Comparison of ENCODE assay signal across 16 cellular contexts in genomic region chr4:3237711-3238560, GRCh38. TPM values are rescaled to one million over a fixed set of nuclear protein-coding genes. Genes with fewer than 3 reads are reported as not detected.
DNase-seq lines count a peak whose midpoint lies in the region; ATAC-seq, FAIRE-seq and TF ChIP-seq lines count a peak whose summit lies in the region.
"Had no signal": no experiment of that assay in that cellular context is flagged by ENCODE, and none has a peak within 500 bp of the region (broad histone marks: within the 10 kb centered on the region; RNA-seq: fewer than 3 reads in every experiment).

No MANE protein-coding gene starts in this region.

- H3K23me2 ChIP-seq in H1 (ENCODE audit: low read depth, low read length), result no peaks in the 10 kb centered on the region

- no peak overlapping the region for H2AK5ac ChIP-seq in H1 (ENCODE audit: low read depth, low read length)

- H3K4me3 ChIP-seq in H7 (ENCODE audit: insufficient read depth, low read depth, low read length) (no peak overlapping the region), H1 (ENCODE audit: extremely low read depth in 1 of 4, insufficient read depth in 2 of 4, low read depth in 3 of 4, low read length in 4 of 4) (no peak overlapping the region; a peak in 1 of 8 replicates)

- no peak overlapping the region for H3K4ac ChIP-seq in H1 (replicated peaks; ENCODE audit: insufficient read length, low read depth, low read length)

- FAIRE-seq in H1 (lab: Jason Lieb, UNC), result peak; percentile 95
- FAIRE-seq: A204.1 had no signal

- no peak overlapping the region for H4K5ac ChIP-seq in H1 (ENCODE audit: insufficient read length, low read depth, low read length)

- WGBS in H1 (ENCODE audit: extremely low coverage in 1 of 2, insufficient coverage in 1 of 2, insufficient read length in 1 of 2, insufficient replicate concordance in 2 of 2, low coverage in 1 of 2, low lambda C conversion rate in 2 of 2, missing lambda C conversion rate in 1 of 2), 2 experiments, result 42% methylated on average over 26 of the region's 26 CpGs; no CpG with 5 or more reads in 1 of the 2 experiments

- no peak overlapping the region for H2BK20ac ChIP-seq in H1 (ENCODE audit: low read length)

- no peaks in the 10 kb centered on the region for H3K79me2 ChIP-seq in H1 (ENCODE audit: control insufficient read depth in 1 of 2, insufficient read depth in 2 of 2, low read length in 2 of 2)

- CTCF ChIA-PET in H1 (lab: Charles Lee; ENCODE audit: partially characterized antibody), result no interaction called here

- POLR2A ChIA-PET in H1 (lab: Charles Lee; ENCODE audit: partially characterized antibody), result interaction anchor here (0.8 kb wide), 1 partner anchor 126 kb away, joined by 3 read pairs; no protein-coding TSS in a partner anchor

- no peak for TF ChIP-seq POLR2A in H1 (IDR thresholded peaks at IDR 0.05; ENCODE audit: control extremely low read depth in 1 of 2, low read depth in 2 of 2, low read length in 2 of 2)

- no peaks in the 10 kb centered on the region for H3K9me3 ChIP-seq in H1 (ENCODE audit: insufficient read depth in 2 of 2, low read depth in 1 of 2, low read length in 1 of 2)

- H3K27ac ChIP-seq in H1 (ENCODE audit: low read depth, low read length) (no peak overlapping the region), substantia nigra (ENCODE audit: low read depth, low read length, poor library complexity, severe bottlenecking) (no peak overlapping the region)
- H3K27ac ChIP-seq: C4-2B had no signal

- peak overlapping the region; percentile 19; the same call in 1 of the 2 replicates for H2BK5ac ChIP-seq in H1 (ENCODE audit: low read depth, low read length)

- no peak for ATAC-seq in HG03135 (IDR thresholded peaks at IDR 0.05; ENCODE audit: unreplicated experiment)

- DNase-seq in Ammon's horn (ENCODE audit: low spot score) (peak; percentile 77), H7 (peak; percentile 93), H1 (ENCODE audit: low read depth in 1 of 2, low spot score in 2 of 2) (peak in 1 of 2 experiments; percentile 46), inferior parietal cortex (ENCODE audit: extremely low spot score) (peak; percentile 20), NCI-H446 (lab: John Stamatoyannopoulos, UW) (no peak), substantia nigra (lab: John Stamatoyannopoulos, UW) (no peak)
- no peak for DNase-seq in activated CD4-positive, alpha-beta T cell treated with anti-CD3 and anti-CD28 coated beads for 1 hour
- DNase-seq: DMS53, NCI-H1105, NCI-H1694 treated with DMSO at 0.1 percent for 48 hours, NCI-H69, SIG-M5 had no signal

- H2AFZ ChIP-seq in H1 (ENCODE audit: low read length), result no peak overlapping the region

- H3K4me1 ChIP-seq in H1 (replicated peaks in 1 of 4; ENCODE audit: control insufficient read depth in 3 of 4, insufficient read depth in 4 of 4, low read length in 3 of 4), result peaks cover 0 to 18% (median 13%) of the 10 kb centered on the region in 4 experiments; a peak in 6 of 7 replicates

- H4K91ac ChIP-seq in H1 (replicated peaks; ENCODE audit: insufficient read length, low read length), result no peak overlapping the region

- no peak overlapping the region for H3K23ac ChIP-seq in H1 (ENCODE audit: insufficient read length)

- H3K56ac ChIP-seq in H1 (replicated peaks; ENCODE audit: insufficient read length, low read depth, low read length), result no peak overlapping the region

- H3K79me1 ChIP-seq in H1 (ENCODE audit: low read depth, low read length), result no peaks in the 10 kb centered on the region; the same call in 1 of the 2 replicates

- H3K36me3 ChIP-seq in H7 (replicated peaks; ENCODE audit: control insufficient read depth, insufficient read depth, low read length) (peaks cover 26% of the 10 kb centered on the region), H1 (ENCODE audit: control insufficient read depth in 2 of 4, insufficient read depth in 4 of 4, low read length in 3 of 4) (peaks cover 2 to 43% (median 23%) of the 10 kb centered on the region in 4 experiments; a peak in 6 of 8 replicates)

- H2BK12ac ChIP-seq in H1 (ENCODE audit: low read depth, low read length), result no peak overlapping the region

- no peak overlapping the region for H3K14ac ChIP-seq in H1 (ENCODE audit: insufficient read length)

- H3K4me2 ChIP-seq in H1 (ENCODE audit: insufficient read depth in 1 of 2, low read depth in 2 of 2, low read length in 2 of 2), result peak overlapping the region; percentile 4 to 60

- TF ChIP-seq EP300 in H1 (IDR thresholded peaks at IDR 0.05; ENCODE audit: borderline replicate concordance in 1 of 2, low read depth in 2 of 2, low read length in 2 of 2), result no peak

- no peak for TF ChIP-seq RAD21 in H1 (IDR thresholded peaks at IDR 0.05 in 1 of 2, conservative IDR thresholded peaks at IDR 0.05 in 1 of 2; ENCODE audit: low read depth in 2 of 2, low read length in 2 of 2)

- no peak overlapping the region; a peak in 1 of 7 replicates for H3K9ac ChIP-seq in H1 (replicated peaks in 1 of 4; ENCODE audit: extremely low read depth in 1 of 4, low read depth in 3 of 4, low read length in 3 of 4)

- H4K20me1 ChIP-seq in H1 (replicated peaks in 1 of 2; ENCODE audit: control insufficient read depth in 1 of 2, insufficient read depth in 2 of 2, low read length in 2 of 2), result peaks cover 35 to 58% of the 10 kb centered on the region in 2 experiments

- H4K8ac ChIP-seq in H1 (ENCODE audit: extremely low read depth, insufficient read depth, low read length), result peak overlapping the region; percentile 18

- H3K18ac ChIP-seq in H1 (ENCODE audit: extremely low read depth, low read length), result no peak overlapping the region

- no peak overlapping the region for H2BK120ac ChIP-seq in H1 (replicated peaks; ENCODE audit: low read depth, low read length)

- H3K27me3 ChIP-seq in H7 (ENCODE audit: control insufficient read depth, insufficient read depth, low read length), result 0 out of 2 replicates have a peak, but pooled peaks cover 1% of the 10 kb centered on the region
- peaks cover 8 to 53% (median 31%) of the 10 kb centered on the region in 4 experiments for H3K27me3 ChIP-seq in H1 (replicated peaks in 1 of 4; ENCODE audit: control insufficient read depth in 3 of 4, extremely low read depth in 1 of 4, insufficient read depth in 3 of 4, low read length in 3 of 4)

- no peak for TF ChIP-seq CTCF in H1 (IDR thresholded peaks at IDR 0.05; ENCODE audit: control extremely low read depth in 1 of 3, insufficient read depth in 1 of 3, low read depth in 1 of 3, low read length in 3 of 3)

- H2BK15ac ChIP-seq in H1 (ENCODE audit: low read length), result no peak overlapping the region

TF ChIP-seq in H1, 55 proteins besides CTCF, POLR2A, EP300 and RAD21:
- TF ChIP-seq HDAC6 (IDR thresholded peaks at IDR 0.05; ENCODE audit: low read depth, low read length), result no peak
- peak in 1 of 2 experiments; percentile 63; a peak in 1 of 4 replicates for TF ChIP-seq SIN3A (conservative IDR thresholded peaks at IDR 0.05 in 1 of 2, IDR thresholded peaks at IDR 0.05 in 1 of 2; ENCODE audit: low read depth in 1 of 2, low read length in 2 of 2)
- TF ChIP-seq RBBP5 (IDR thresholded peaks at IDR 0.05; ENCODE audit: borderline replicate concordance, low read depth, low read length), result no peak
- peak in 1 of 2 experiments; percentile 89; a peak in 2 of 4 replicates for TF ChIP-seq HDAC2 (IDR thresholded peaks at IDR 0.05; ENCODE audit: borderline replicate concordance in 1 of 2, low read depth in 2 of 2, low read length in 2 of 2)
- 0 out of 2 replicates have a peak, but pooled peaks have one; percentile 40 for TF ChIP-seq POU5F1 (IDR thresholded peaks at IDR 0.05; ENCODE audit: low read depth, low read length)

RNA-seq across cellular contexts. Expression of gene MSANTD1, which starts 11.0 kb away (rescaled TPM):
- 0.07 and 0.24 TPM in 2 replicates for total RNA-seq in H7 (2014; rRNA removed; shearing (Covaris generic))
- total RNA-seq in H1 (2021; fragmentation: NEBNext Ultra II Directional; extraction: Animal tissue kit (Norgen Biotek cat#: 25700)), result 0.45 and 0.78 TPM in 2 replicates
- polyA plus RNA-seq in H1 (2011; rRNA removed), result 0.23 and 0.39 TPM in 2 replicates
- polyA plus RNA-seq in H1 (2011; cell fraction: cytosol; rRNA removed), result 0.28 TPM
- polyA plus RNA-seq in H1 (2011; cell fraction: nucleus; rRNA removed), result 1.7 TPM
- 0.15 to 0.43 TPM (median 0.34 TPM) in 4 replicates for polyA plus RNA-seq in H1 (2012, experiment 1 of 2)
- not detected for polyA plus RNA-seq in H1 (2012, experiment 2 of 2)
- polyA plus RNA-seq in H1 (2013, experiment 1 of 2), result 0.22 TPM
- 0.15 TPM for polyA plus RNA-seq in H1 (2013, experiment 2 of 2)
- 0.12 and 0.28 TPM in 2 replicates for polyA minus RNA-seq in H1 (2011; rRNA and poly(A)+ RNA removed)
- polyA minus RNA-seq in H1 (2011; cell fraction: cytosol; rRNA and poly(A)+ RNA removed), result not detected
- 1.6 TPM for polyA minus RNA-seq in H1 (2011; cell fraction: nucleus; rRNA and poly(A)+ RNA removed)
- polyA plus RNA-seq: IgD-negative memory B cell had no signal

RNA-seq across cellular contexts. Expression of gene RGS12, which starts 54.9 kb away (rescaled TPM):
- total RNA-seq in H7 (2014; rRNA removed; shearing (Covaris generic)), result 18.7 and 19.7 TPM in 2 replicates
- total RNA-seq in H1 (2021; fragmentation: NEBNext Ultra II Directional; extraction: Animal tissue kit (Norgen Biotek cat#: 25700)), result 16.3 and 16.4 TPM in 2 replicates
- polyA plus RNA-seq in H1 (2011; rRNA removed), result 6.0 and 10.7 TPM in 2 replicates
- 10.1 TPM for polyA plus RNA-seq in H1 (2011; cell fraction: cytosol; rRNA removed)
- 30.0 TPM for polyA plus RNA-seq in H1 (2011; cell fraction: nucleus; rRNA removed)
- polyA plus RNA-seq in H1 (2012, experiment 1 of 2), result 12.7 to 26.6 TPM (median 20.0 TPM) in 4 replicates
- 17.8 TPM for polyA plus RNA-seq in H1 (2012, experiment 2 of 2)
- 10.6 TPM for polyA plus RNA-seq in H1 (2013, experiment 1 of 2)
- polyA plus RNA-seq in H1 (2013, experiment 2 of 2), result 10.3 TPM
- polyA minus RNA-seq in H1 (2011; rRNA and poly(A)+ RNA removed), result 10.8 and 12.0 TPM in 2 replicates
- 15.5 TPM for polyA minus RNA-seq in H1 (2011; cell fraction: cytosol; rRNA and poly(A)+ RNA removed)
- polyA minus RNA-seq in H1 (2011; cell fraction: nucleus; rRNA and poly(A)+ RNA removed), result 28.6 TPM

Comparison
In these comparisons a context has a peak if more than half of its experiments do, and no peak if none do; other contexts are left out.
1. DNase-seq: peak in Ammon's horn (single experiment), H7 (single experiment) and inferior parietal cortex (single experiment); none in NCI-H446 (0 of 2), activated CD4-positive, alpha-beta T cell treated with anti-CD3 and anti-CD28 coated beads for 1 hour (single experiment) and substantia nigra (0 of 49).